8 cellular contexts compared by ENCODE assay signal in genomic region chr19:41263042-41263849, GRCh38. TPM values are rescaled to one million over a fixed set of nuclear protein-coding genes. Genes with fewer than 3 reads are reported as not detected.
A peak's percentile ranks its signal among the peaks of the same experiment; 100 is the strongest.
DNase-seq lines count a peak whose midpoint lies in the region; ATAC-seq and TF ChIP-seq lines count a peak whose summit lies in the region.

No MANE protein-coding gene starts in this region.

- TF ChIP-seq CTCF in OCI-LY3 (IDR thresholded peaks at IDR 0.05; ENCODE audit: low read depth, low read length), result no peak
- TF ChIP-seq CTCF in esophagus squamous epithelium (IDR thresholded peaks at IDR 0.05), result peak in 1 of 6 experiments; percentile 15
- no peak for TF ChIP-seq CTCF in neural crest cell (conservative IDR thresholded peaks at IDR 0.05)
- no peak for TF ChIP-seq CTCF in stomach (IDR thresholded peaks at IDR 0.05)

- peak overlapping the region; percentile 92 for H3K27ac ChIP-seq in OCI-LY3 (ENCODE audit: low read length)
- peak overlapping the region; percentile 94 to 99 (median 98) for H3K27ac ChIP-seq in esophagus squamous epithelium
- peak overlapping the region; percentile 89 to 99 (median 98) for H3K27ac ChIP-seq in stomach

- H3K36me3 Mint-ChIP-seq in neural crest cell (ENCODE audit: low read depth), result peaks cover 3% of the 10 kb centered on the region

- 1% methylated on average over 28 to 29 of the region's 46 CpGs for WGBS in esophagus squamous epithelium, 2 donors
- WGBS in stomach, 5 donors, result 0 to 1% (median 1%) methylated on average over 36 to 46 of the region's 46 CpGs

- intact Hi-C loops in esophagus squamous epithelium (cut with DNase I), result loop anchor here (5.0 kb wide), 1 partner anchor 56 kb away; no protein-coding TSS in a partner anchor
- intact Hi-C loops in stomach (cut with DNase I; ENCODE audit: low total_unique reads), result loop anchor here (10.0 kb wide), 1 partner anchor 52 kb away; the partner anchor contains the start of gene CCDC97

- peak; percentile 10 for ATAC-seq in HG03159 (IDR thresholded peaks at IDR 0.05; ENCODE audit: unreplicated experiment)

- no peak for TF ChIP-seq EP300 in stomach (IDR thresholded peaks at IDR 0.05)

- no peaks in the 10 kb centered on the region for H3K9me3 Mint-ChIP-seq in neural crest cell

- H3K9ac ChIP-seq in OCI-LY3 (ENCODE audit: low read length), result peak overlapping the region; percentile 96

- peaks cover 3% of the 10 kb centered on the region for H3K27me3 Mint-ChIP-seq in neural crest cell (ENCODE audit: low read depth)

- H3K4me3 ChIP-seq in OCI-LY3 (ENCODE audit: low read length) (peak overlapping the region; percentile 93), esophagus squamous epithelium (peak overlapping the region; percentile 40 to 71 (median 56)), stomach (peak overlapping the region; percentile 47 to 64 (median 54))

- peak in 3 of 4 donors; percentile 90 to 99 (median 91) for TF ChIP-seq POLR2A in esophagus squamous epithelium (IDR thresholded peaks at IDR 0.05)
- TF ChIP-seq POLR2A in stomach (IDR thresholded peaks at IDR 0.05), result peak in 2 of 4 donors; percentile 79 to 91

- peaks cover 46% of the 10 kb centered on the region for H3K79me2 ChIP-seq in OCI-LY3 (ENCODE audit: low read length)

- peaks cover 21% of the 10 kb centered on the region for H3K27me3 ChIP-seq in OCI-LY3 (ENCODE audit: low read depth, low read length)
- no peaks in the 10 kb centered on the region for H3K27me3 ChIP-seq in esophagus squamous epithelium
- no peaks in the 10 kb centered on the region for H3K27me3 ChIP-seq in stomach

- peak overlapping the region; percentile 99 for H3K27ac Mint-ChIP-seq in neural crest cell (ENCODE audit: unreplicated experiment)

- H3K9me3 ChIP-seq in OCI-LY3 (ENCODE audit: insufficient read depth, low read length) (no peaks in the 10 kb centered on the region), esophagus squamous epithelium (no peaks in the 10 kb centered on the region), stomach (no peaks in the 10 kb centered on the region)

- DNase-seq in NCI-H748 (lab: John Stamatoyannopoulos, UW; ENCODE audit: unreplicated experiment), result peak; percentile 92
- DNase-seq in NCI-H748 treated with DMSO at 0.1 percent for 48 hours (lab: John Stamatoyannopoulos, UW), result no peak
- DNase-seq in activated T-cell treated with anti-CD3 and anti-CD28 coated beads, Interleukin-2, amount 50 U/mL, for 48 hours, result peak; percentile 83 to 86
- no peak for DNase-seq in esophagus squamous epithelium (lab: John Stamatoyannopoulos, UW)
- peak; percentile 32 for DNase-seq in neural crest cell (ENCODE audit: low read depth, low spot score)
- DNase-seq in stomach, result peak; percentile 66

- H4K20me1 ChIP-seq in OCI-LY3 (ENCODE audit: insufficient read depth, low read length), result peaks cover 20% of the 10 kb centered on the region

- H3K36me3 ChIP-seq in OCI-LY3 (replicated peaks; ENCODE audit: low read depth, low read length) (peaks cover 24% of the 10 kb centered on the region), esophagus squamous epithelium (peaks cover 0 to 23% (median 0%) of the 10 kb centered on the region in 3 donors), stomach (peaks cover 5 to 28% (median 23%) of the 10 kb centered on the region in 4 donors)

- H3K4me3 Mint-ChIP-seq in neural crest cell, result peak overlapping the region; percentile 96

- H3K4me1 ChIP-seq in OCI-LY3 (ENCODE audit: low read length) (peaks cover 14% of the 10 kb centered on the region), esophagus squamous epithelium (peaks cover 23 to 41% (median 27%) of the 10 kb centered on the region in 3 donors), stomach (peaks cover 22 to 42% (median 36%) of the 10 kb centered on the region in 4 donors)

- peak overlapping the region; percentile 95 for H3K4me2 ChIP-seq in OCI-LY3 (ENCODE audit: low read length)

- H3K4me1 Mint-ChIP-seq in neural crest cell, result peaks cover 39% of the 10 kb centered on the region

- H2AFZ ChIP-seq in OCI-LY3 (ENCODE audit: low read depth, low read length), result peak overlapping the region; percentile 15; the same call in 1 of the 2 replicates

RNA-seq across cellular contexts. Expression of gene HNRNPUL1, which starts 0.9 kb away (rescaled TPM):
- 100 to 1,000 TPM in 3 of 4 donors, 10 to 100 TPM in 1; 98.1 to 127 (median 113) TPM for total RNA-seq in esophagus squamous epithelium
- 306 and 320 TPM in 2 replicates for total RNA-seq in neural crest cell
- 100 to 1,000 TPM in 3 of 5 donors, 10 to 100 TPM in 2; 47.8 to 319 (median 104) TPM for total RNA-seq in stomach
- polyA plus RNA-seq in stomach, result 10 to 100 TPM; 64.2 to 89.0 (median 84.0) TPM

RNA-seq across cellular contexts. Expression of gene AXL, which starts 44.2 kb away (rescaled TPM):
- 10 to 100 TPM in 2 of 4 donors, 1 to 10 TPM in 2; 5.3 to 40.2 (median 17.3) TPM for total RNA-seq in esophagus squamous epithelium
- total RNA-seq in neural crest cell, result 6.4 and 6.8 TPM in 2 replicates
- total RNA-seq in stomach, result 10 to 100 TPM; 14.8 to 48.7 (median 38.9) TPM
- polyA plus RNA-seq in stomach, result 1 to 10 TPM; 6.1 to 8.4 (median 7.0) TPM

RNA-seq across cellular contexts. Expression of gene CCDC97, which starts 46.7 kb away (rescaled TPM):
- total RNA-seq in esophagus squamous epithelium (10 to 100 TPM in 3 of 4 donors, 1 to 10 TPM in 1; 9.4 to 19.5 (median 14.7) TPM), neural crest cell (47.3 and 48.5 TPM in 2 replicates), stomach (10 to 100 TPM in 3 of 5 donors, 1 to 10 TPM in 2; 2.2 to 62.6 (median 19.7) TPM)
- 10 to 100 TPM in 2 of 3 donors, 1 to 10 TPM in 1; 9.8 to 13.7 (median 13.0) TPM for polyA plus RNA-seq in stomach

Comparison
In these comparisons a context has a peak if more than half of its experiments do, and no peak if none do; other contexts are left out.
1. DNase-seq: peak in NCI-H748 (single experiment), activated T-cell treated with anti-CD3 and anti-CD28 coated beads, Interleukin-2, amount 50 U/mL, for 48 hours (2 of 2), neural crest cell (single experiment) and stomach (single experiment); none in NCI-H748 treated with DMSO at 0.1 percent for 48 hours (single experiment) and esophagus squamous epithelium (single experiment).
2. Peak in every context shown above with its lines, with median percentiles within 50 percentile points of each other: H3K27ac ChIP-seq and H3K4me3 ChIP-seq.